ENCODE assay signal across 1 cellular context in the genomic region with DNA sequence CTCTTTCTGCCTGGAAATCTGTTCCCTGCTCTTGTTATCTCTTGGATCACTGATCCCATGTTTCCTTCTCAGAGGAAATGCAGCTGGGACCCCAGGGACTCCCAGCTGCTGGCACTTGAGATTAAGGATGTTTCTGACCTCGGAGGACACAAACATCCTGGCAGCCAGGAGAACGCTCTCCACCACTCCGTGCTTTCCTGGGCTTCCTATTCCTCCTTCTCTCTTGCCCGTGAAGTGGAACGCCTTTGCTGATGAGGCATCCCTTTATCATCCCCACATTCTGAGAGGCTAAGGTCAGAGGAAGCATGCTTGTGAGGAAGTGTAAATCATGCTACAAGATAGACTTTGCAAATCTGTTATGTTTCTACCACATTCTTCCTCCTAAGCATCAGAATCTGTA.
TF ChIP-seq lines count a peak whose summit lies in the region.

No MANE protein-coding gene starts in this region.

TF ChIP-seq in SK-N-SH treated with all-trans-retinoic acid at 6 μM for 48 hours, 23 proteins besides CTCF, POLR2A, EP300 and RAD21 (continued from another document):
- no peak for TF ChIP-seq ZC3H10 (CRISPR knock-in tag; IDR thresholded peaks at IDR 0.05)
- TF ChIP-seq, protein P1, sequence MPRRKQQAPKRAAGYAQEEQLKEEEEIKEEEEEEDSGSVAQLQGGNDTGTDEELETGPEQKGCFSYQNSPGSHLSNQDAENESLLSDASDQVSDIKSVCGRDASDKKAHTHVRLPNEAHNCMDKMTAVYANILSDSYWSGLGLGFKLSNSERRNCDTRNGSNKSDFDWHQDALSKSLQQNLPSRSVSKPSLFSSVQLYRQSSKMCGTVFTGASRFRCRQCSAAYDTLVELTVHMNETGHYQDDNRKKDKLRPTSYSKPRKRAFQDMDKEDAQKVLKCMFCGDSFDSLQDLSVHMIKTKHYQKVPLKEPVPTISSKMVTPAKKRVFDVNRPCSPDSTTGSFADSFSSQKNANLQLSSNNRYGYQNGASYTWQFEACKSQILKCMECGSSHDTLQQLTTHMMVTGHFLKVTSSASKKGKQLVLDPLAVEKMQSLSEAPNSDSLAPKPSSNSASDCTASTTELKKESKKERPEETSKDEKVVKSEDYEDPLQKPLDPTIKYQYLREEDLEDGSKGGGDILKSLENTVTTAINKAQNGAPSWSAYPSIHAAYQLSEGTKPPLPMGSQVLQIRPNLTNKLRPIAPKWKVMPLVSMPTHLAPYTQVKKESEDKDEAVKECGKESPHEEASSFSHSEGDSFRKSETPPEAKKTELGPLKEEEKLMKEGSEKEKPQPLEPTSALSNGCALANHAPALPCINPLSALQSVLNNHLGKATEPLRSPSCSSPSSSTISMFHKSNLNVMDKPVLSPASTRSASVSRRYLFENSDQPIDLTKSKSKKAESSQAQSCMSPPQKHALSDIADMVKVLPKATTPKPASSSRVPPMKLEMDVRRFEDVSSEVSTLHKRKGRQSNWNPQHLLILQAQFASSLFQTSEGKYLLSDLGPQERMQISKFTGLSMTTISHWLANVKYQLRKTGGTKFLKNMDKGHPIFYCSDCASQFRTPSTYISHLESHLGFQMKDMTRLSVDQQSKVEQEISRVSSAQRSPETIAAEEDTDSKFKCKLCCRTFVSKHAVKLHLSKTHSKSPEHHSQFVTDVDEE (CRISPR knock-in tag; IDR thresholded peaks at IDR 0.05), result no peak
- TF ChIP-seq, protein P2, sequence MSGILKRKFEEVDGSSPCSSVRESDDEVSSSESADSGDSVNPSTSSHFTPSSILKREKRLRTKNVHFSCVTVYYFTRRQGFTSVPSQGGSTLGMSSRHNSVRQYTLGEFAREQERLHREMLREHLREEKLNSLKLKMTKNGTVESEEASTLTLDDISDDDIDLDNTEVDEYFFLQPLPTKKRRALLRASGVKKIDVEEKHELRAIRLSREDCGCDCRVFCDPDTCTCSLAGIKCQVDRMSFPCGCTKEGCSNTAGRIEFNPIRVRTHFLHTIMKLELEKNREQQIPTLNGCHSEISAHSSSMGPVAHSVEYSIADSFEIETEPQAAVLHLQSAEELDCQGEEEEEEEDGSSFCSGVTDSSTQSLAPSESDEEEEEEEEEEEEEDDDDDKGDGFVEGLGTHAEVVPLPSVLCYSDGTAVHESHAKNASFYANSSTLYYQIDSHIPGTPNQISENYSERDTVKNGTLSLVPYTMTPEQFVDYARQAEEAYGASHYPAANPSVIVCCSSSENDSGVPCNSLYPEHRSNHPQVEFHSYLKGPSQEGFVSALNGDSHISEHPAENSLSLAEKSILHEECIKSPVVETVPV (CRISPR knock-in tag; IDR thresholded peaks at IDR 0.05), result no peak
- TF ChIP-seq, protein P3, sequence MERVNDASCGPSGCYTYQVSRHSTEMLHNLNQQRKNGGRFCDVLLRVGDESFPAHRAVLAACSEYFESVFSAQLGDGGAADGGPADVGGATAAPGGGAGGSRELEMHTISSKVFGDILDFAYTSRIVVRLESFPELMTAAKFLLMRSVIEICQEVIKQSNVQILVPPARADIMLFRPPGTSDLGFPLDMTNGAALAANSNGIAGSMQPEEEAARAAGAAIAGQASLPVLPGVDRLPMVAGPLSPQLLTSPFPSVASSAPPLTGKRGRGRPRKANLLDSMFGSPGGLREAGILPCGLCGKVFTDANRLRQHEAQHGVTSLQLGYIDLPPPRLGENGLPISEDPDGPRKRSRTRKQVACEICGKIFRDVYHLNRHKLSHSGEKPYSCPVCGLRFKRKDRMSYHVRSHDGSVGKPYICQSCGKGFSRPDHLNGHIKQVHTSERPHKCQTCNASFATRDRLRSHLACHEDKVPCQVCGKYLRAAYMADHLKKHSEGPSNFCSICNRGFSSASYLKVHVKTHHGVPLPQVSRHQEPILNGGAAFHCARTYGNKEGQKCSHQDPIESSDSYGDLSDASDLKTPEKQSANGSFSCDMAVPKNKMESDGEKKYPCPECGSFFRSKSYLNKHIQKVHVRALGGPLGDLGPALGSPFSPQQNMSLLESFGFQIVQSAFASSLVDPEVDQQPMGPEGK (CRISPR knock-in tag; IDR thresholded peaks at IDR 0.05; ENCODE audit: borderline replicate concordance), result no peak
- no peak for TF ChIP-seq PPARA (CRISPR knock-in tag; IDR thresholded peaks at IDR 0.05; ENCODE audit: borderline replicate concordance)
- TF ChIP-seq ESRRG (CRISPR knock-in tag; IDR thresholded peaks at IDR 0.05), result no peak
- no peak for TF ChIP-seq ZNF70 (CRISPR knock-in tag; IDR thresholded peaks at IDR 0.05)
- no peak for TF ChIP-seq SNAI2 (CRISPR knock-in tag; IDR thresholded peaks at IDR 0.05)
TF ChIP-seq in SK-N-SH treated with all-trans-retinoic acid at 6 μM for 48 hours: peak in this region for 0.
